ENCODE assay signal across 1 cellular context in the genomic region with DNA sequence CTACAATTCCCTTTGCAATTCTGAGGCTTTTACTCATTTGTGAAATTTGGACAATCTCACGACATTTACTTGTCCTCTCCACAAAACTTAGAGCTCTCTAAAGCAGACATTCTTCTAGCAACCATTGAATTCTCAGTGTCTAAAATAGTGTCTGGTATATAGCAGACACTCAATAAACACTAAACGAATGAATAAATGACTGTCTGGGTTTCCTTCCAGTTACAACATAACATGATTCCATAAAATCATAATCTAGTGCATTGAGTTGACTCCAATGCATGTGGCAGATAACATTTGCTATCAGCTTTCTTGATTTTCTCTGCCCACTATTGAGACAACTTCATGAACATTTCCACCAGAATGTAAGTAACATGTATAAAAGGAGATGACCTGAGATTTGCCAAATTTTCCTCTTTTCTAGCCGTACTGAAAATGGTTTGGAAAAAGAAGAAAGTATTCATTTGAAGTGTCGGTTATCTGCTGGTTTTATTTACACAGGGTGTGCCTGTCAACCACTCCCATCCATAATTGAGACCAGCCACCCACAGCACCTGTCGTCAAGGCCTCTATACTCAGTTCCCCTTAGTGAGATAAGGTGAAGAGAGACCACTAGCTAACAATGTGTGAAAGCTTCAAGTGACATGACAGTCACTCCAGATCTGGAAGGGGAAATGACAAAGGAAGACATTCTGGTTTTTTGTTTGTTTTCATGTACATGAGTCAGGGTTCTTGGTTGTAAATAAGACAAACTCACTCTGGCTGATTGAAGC.
TF ChIP-seq lines count a peak whose summit lies in the region.

No MANE protein-coding gene starts in this region.

TF ChIP-seq in K562, 482 proteins besides CTCF, POLR2A, EP300 and RAD21 (continued from another document):
- TF ChIP-seq, protein P1, sequence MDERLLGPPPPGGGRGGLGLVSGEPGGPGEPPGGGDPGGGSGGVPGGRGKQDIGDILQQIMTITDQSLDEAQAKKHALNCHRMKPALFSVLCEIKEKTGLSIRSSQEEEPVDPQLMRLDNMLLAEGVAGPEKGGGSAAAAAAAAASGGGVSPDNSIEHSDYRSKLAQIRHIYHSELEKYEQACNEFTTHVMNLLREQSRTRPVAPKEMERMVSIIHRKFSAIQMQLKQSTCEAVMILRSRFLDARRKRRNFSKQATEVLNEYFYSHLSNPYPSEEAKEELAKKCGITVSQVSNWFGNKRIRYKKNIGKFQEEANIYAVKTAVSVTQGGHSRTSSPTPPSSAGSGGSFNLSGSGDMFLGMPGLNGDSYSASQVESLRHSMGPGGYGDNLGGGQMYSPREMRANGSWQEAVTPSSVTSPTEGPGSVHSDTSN (CRISPR knock-in tag; IDR thresholded peaks at IDR 0.05; ENCODE audit: low read depth): no peak
- TF ChIP-seq, protein P1 (tag; conservative IDR thresholded peaks at IDR 0.05; ENCODE audit: low read depth): peak; percentile 40
- TF ChIP-seq ARID1B (IDR thresholded peaks at IDR 0.05) (peak; percentile 70; the same call in 1 of the 2 replicates), GTF2A2 (tag; IDR thresholded peaks at IDR 0.05) (no peak), MTA2 (IDR thresholded peaks at IDR 0.05; ENCODE audit: low read depth) (peak; percentile 39; the same call in 1 of the 2 replicates), MCM3 (IDR thresholded peaks at IDR 0.05) (no peak), CCNT2 (IDR thresholded peaks at IDR 0.05; ENCODE audit: borderline replicate concordance, extremely low read depth, insufficient read length, low read depth, low read length) (no peak), ZNF695 (CRISPR knock-in tag; IDR thresholded peaks at IDR 0.05) (no peak), CBFA2T2 (conservative IDR thresholded peaks at IDR 0.05) (peak; percentile 57; the same call in 1 of the 2 replicates), ZSCAN29 (IDR thresholded peaks at IDR 0.05) (no peak), CBFA2T3 (IDR thresholded peaks at IDR 0.05) (peak; percentile 77), FOXA3 (CRISPR knock-in tag; conservative IDR thresholded peaks at IDR 0.05 in 1 of 2, IDR thresholded peaks at IDR 0.05 in 1 of 2) (peak; percentile 93 to 94), KLF16 (IDR thresholded peaks at IDR 0.05) (no peak), EGR1 (conservative IDR thresholded peaks at IDR 0.05) (0 out of 2 replicates have a peak, but pooled peaks have one; percentile 16), ZKSCAN8 (CRISPR knock-in tag; IDR thresholded peaks at IDR 0.05) (0 out of 2 replicates have a peak, but pooled peaks have one; percentile 41), SOX6 (IDR thresholded peaks at IDR 0.05) (peak; percentile 89), MEIS2 (IDR thresholded peaks at IDR 0.05; ENCODE audit: partially characterized antibody) (peak; percentile 91), FOXA1 (IDR thresholded peaks at IDR 0.05; ENCODE audit: borderline replicate concordance) (peak; percentile 26; the same call in 1 of the 2 replicates), TCF3 (CRISPR knock-in tag; IDR thresholded peaks at IDR 0.05) (peak; percentile 81), RFX1 (IDR thresholded peaks at IDR 0.05) (0 out of 2 replicates have a peak, but pooled peaks have one; percentile 7), POLR2H (tag; IDR thresholded peaks at IDR 0.05; ENCODE audit: low read depth) (no peak), JUND (IDR thresholded peaks at IDR 0.05; ENCODE audit: borderline replicate concordance, low read depth, low read length) (no peak), JUND (tag; IDR thresholded peaks at IDR 0.05; ENCODE audit: borderline replicate concordance, low read depth, low read length) (no peak), HDAC2 (IDR thresholded peaks at IDR 0.05) (peak; percentile 31; the same call in 1 of the 2 replicates), DIDO1 (tag; IDR thresholded peaks at IDR 0.05; ENCODE audit: low read depth) (no peak), TAL1 (IDR thresholded peaks at IDR 0.05) (peak; percentile 76), NCOR1 (IDR thresholded peaks at IDR 0.05) (peak; percentile 42; the same call in 1 of the 2 replicates), KDM1A (IDR thresholded peaks at IDR 0.05) (peak; percentile 19 to 26; a peak in 2 of 4 replicates), CEBPB (tag; IDR thresholded peaks at IDR 0.05) (no peak), MXI1 (IDR thresholded peaks at IDR 0.05; ENCODE audit: low read depth, low read length) (no peak), GATAD2A (IDR thresholded peaks at IDR 0.05) (no peak), GATA2 (CRISPR knock-in tag; IDR thresholded peaks at IDR 0.05) (peak; percentile 32; the same call in 1 of the 2 replicates), SMARCA4 (IDR thresholded peaks at IDR 0.05) (peak; percentile 24; the same call in 1 of the 2 replicates), CTBP1 (IDR thresholded peaks at IDR 0.05; ENCODE audit: borderline replicate concordance) (peak; percentile 51; the same call in 1 of the 2 replicates), RCOR1 (IDR thresholded peaks at IDR 0.05; ENCODE audit: borderline replicate concordance in 1 of 2, low read depth in 2 of 2, low read length in 2 of 2) (peak in 1 of 2 experiments; percentile 71; a peak in 2 of 4 replicates)
- TF ChIP-seq, protein P2, sequence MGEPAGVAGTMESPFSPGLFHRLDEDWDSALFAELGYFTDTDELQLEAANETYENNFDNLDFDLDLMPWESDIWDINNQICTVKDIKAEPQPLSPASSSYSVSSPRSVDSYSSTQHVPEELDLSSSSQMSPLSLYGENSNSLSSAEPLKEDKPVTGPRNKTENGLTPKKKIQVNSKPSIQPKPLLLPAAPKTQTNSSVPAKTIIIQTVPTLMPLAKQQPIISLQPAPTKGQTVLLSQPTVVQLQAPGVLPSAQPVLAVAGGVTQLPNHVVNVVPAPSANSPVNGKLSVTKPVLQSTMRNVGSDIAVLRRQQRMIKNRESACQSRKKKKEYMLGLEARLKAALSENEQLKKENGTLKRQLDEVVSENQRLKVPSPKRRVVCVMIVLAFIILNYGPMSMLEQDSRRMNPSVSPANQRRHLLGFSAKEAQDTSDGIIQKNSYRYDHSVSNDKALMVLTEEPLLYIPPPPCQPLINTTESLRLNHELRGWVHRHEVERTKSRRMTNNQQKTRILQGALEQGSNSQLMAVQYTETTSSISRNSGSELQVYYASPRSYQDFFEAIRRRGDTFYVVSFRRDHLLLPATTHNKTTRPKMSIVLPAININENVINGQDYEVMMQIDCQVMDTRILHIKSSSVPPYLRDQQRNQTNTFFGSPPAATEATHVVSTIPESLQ (CRISPR knock-in tag; IDR thresholded peaks at IDR 0.05): no peak
- TF ChIP-seq, protein P3, sequence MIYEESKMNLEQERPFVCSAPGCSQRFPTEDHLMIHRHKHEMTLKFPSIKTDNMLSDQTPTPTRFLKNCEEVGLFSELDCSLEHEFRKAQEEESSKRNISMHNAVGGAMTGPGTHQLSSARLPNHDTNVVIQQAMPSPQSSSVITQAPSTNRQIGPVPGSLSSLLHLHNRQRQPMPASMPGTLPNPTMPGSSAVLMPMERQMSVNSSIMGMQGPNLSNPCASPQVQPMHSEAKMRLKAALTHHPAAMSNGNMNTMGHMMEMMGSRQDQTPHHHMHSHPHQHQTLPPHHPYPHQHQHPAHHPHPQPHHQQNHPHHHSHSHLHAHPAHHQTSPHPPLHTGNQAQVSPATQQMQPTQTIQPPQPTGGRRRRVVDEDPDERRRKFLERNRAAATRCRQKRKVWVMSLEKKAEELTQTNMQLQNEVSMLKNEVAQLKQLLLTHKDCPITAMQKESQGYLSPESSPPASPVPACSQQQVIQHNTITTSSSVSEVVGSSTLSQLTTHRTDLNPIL (CRISPR knock-in tag; IDR thresholded peaks at IDR 0.05): no peak
- TF ChIP-seq, protein P4, sequence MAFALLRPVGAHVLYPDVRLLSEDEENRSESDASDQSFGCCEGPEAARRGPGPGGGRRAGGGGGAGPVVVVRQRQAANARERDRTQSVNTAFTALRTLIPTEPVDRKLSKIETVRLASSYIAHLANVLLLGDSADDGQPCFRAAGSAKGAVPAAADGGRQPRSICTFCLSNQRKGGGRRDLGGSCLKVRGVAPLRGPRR (CRISPR knock-in tag; IDR thresholded peaks at IDR 0.05): no peak
- TF ChIP-seq, protein P5, sequence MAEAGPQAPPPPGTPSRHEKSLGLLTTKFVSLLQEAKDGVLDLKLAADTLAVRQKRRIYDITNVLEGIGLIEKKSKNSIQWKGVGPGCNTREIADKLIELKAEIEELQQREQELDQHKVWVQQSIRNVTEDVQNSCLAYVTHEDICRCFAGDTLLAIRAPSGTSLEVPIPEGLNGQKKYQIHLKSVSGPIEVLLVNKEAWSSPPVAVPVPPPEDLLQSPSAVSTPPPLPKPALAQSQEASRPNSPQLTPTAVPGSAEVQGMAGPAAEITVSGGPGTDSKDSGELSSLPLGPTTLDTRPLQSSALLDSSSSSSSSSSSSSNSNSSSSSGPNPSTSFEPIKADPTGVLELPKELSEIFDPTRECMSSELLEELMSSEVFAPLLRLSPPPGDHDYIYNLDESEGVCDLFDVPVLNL (CRISPR knock-in tag; IDR thresholded peaks at IDR 0.05; ENCODE audit: low read depth): no peak
- TF ChIP-seq, protein P6, sequence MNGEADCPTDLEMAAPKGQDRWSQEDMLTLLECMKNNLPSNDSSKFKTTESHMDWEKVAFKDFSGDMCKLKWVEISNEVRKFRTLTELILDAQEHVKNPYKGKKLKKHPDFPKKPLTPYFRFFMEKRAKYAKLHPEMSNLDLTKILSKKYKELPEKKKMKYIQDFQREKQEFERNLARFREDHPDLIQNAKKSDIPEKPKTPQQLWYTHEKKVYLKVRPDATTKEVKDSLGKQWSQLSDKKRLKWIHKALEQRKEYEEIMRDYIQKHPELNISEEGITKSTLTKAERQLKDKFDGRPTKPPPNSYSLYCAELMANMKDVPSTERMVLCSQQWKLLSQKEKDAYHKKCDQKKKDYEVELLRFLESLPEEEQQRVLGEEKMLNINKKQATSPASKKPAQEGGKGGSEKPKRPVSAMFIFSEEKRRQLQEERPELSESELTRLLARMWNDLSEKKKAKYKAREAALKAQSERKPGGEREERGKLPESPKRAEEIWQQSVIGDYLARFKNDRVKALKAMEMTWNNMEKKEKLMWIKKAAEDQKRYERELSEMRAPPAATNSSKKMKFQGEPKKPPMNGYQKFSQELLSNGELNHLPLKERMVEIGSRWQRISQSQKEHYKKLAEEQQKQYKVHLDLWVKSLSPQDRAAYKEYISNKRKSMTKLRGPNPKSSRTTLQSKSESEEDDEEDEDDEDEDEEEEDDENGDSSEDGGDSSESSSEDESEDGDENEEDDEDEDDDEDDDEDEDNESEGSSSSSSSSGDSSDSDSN (IDR thresholded peaks at IDR 0.05; ENCODE audit: borderline replicate concordance in 1 of 2, low read depth in 2 of 2, low read length in 2 of 2): no peak
- TF ChIP-seq, protein P7, sequence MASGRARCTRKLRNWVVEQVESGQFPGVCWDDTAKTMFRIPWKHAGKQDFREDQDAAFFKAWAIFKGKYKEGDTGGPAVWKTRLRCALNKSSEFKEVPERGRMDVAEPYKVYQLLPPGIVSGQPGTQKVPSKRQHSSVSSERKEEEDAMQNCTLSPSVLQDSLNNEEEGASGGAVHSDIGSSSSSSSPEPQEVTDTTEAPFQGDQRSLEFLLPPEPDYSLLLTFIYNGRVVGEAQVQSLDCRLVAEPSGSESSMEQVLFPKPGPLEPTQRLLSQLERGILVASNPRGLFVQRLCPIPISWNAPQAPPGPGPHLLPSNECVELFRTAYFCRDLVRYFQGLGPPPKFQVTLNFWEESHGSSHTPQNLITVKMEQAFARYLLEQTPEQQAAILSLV (tag; IDR thresholded peaks at IDR 0.05): no peak
- TF ChIP-seq, protein P8, sequence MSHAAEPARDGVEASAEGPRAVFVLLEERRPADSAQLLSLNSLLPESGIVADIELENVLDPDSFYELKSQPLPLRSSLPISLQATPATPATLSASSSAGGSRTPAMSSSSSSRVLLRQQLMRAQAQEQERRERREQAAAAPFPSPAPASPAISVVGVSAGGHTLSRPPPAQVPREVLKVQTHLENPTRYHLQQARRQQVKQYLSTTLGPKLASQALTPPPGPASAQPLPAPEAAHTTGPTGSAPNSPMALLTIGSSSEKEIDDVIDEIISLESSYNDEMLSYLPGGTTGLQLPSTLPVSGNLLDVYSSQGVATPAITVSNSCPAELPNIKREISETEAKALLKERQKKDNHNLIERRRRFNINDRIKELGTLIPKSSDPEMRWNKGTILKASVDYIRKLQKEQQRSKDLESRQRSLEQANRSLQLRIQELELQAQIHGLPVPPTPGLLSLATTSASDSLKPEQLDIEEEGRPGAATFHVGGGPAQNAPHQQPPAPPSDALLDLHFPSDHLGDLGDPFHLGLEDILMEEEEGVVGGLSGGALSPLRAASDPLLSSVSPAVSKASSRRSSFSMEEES (CRISPR knock-in tag; IDR thresholded peaks at IDR 0.05): no peak
- TF ChIP-seq, protein P9, sequence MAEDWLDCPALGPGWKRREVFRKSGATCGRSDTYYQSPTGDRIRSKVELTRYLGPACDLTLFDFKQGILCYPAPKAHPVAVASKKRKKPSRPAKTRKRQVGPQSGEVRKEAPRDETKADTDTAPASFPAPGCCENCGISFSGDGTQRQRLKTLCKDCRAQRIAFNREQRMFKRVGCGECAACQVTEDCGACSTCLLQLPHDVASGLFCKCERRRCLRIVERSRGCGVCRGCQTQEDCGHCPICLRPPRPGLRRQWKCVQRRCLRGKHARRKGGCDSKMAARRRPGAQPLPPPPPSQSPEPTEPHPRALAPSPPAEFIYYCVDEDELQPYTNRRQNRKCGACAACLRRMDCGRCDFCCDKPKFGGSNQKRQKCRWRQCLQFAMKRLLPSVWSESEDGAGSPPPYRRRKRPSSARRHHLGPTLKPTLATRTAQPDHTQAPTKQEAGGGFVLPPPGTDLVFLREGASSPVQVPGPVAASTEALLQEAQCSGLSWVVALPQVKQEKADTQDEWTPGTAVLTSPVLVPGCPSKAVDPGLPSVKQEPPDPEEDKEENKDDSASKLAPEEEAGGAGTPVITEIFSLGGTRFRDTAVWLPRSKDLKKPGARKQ (CRISPR knock-in tag; IDR thresholded peaks at IDR 0.05): no peak
- TF ChIP-seq, protein P10, sequence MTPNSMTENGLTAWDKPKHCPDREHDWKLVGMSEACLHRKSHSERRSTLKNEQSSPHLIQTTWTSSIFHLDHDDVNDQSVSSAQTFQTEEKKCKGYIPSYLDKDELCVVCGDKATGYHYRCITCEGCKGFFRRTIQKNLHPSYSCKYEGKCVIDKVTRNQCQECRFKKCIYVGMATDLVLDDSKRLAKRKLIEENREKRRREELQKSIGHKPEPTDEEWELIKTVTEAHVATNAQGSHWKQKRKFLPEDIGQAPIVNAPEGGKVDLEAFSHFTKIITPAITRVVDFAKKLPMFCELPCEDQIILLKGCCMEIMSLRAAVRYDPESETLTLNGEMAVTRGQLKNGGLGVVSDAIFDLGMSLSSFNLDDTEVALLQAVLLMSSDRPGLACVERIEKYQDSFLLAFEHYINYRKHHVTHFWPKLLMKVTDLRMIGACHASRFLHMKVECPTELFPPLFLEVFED (CRISPR knock-in tag; conservative IDR thresholded peaks at IDR 0.05): no peak
TF ChIP-seq in K562: peak in this region for 26.
